In genomic region chr4:139523076-139523475, GRCh38 we compare ENCODE assay signal across 17 cellular contexts. TPM values are rescaled to one million over a fixed set of nuclear protein-coding genes. Genes with fewer than 3 reads are reported as not detected.
DNase-seq lines count a peak whose midpoint lies in the region; ATAC-seq and TF ChIP-seq lines count a peak whose summit lies in the region.
"Had no signal": no experiment of that assay in that cellular context is flagged by ENCODE, and none has a peak within 500 bp of the region (broad histone marks: within the 10 kb centered on the region; RNA-seq: fewer than 3 reads in every experiment).

No MANE protein-coding gene starts in this region.

- DNase-seq in activated T-cell treated with anti-CD3 and anti-CD28 coated beads, Interleukin-2, amount 50 U/mL, for 72 hours = no peak
- no peak for DNase-seq in activated T-cell treated with anti-CD3 and anti-CD28 coated beads, Interleukin-2, amount 50 U/mL, for 48 hours
- DNase-seq in NCI-H82 (lab: John Stamatoyannopoulos, UW) (peak; percentile 45), choroid plexus epithelial cell (ENCODE audit: low read depth) (peak; percentile 51), thyroid gland (peak; percentile 31 to 33), anterior cingulate cortex (lab: John Stamatoyannopoulos, UW) (no peak), T1000 (lab: John Stamatoyannopoulos, UW) (no peak)
- DNase-seq: activated CD4-positive, alpha-beta T cell treated with anti-CD3 and anti-CD28 coated beads, Interleukin-2, amount 50 U/mL, for 4 hours; cerebellar nuclear complex; Karpas-422; NCI-H510A treated with DMSO at 0.1 percent for 48 hours; trophoblast cell had no signal

- intact Hi-C loops in thyroid gland (cut with DNase I) = no loop called here

- H3K36me3 ChIP-seq in thyroid gland = peaks cover 8 to 10% of the 10 kb centered on the region in 2 donors

- peak; percentile 10 for TF ChIP-seq CTCF in choroid plexus epithelial cell (conservative IDR thresholded peaks at IDR 0.05; ENCODE audit: low read depth, low read length)
- TF ChIP-seq CTCF in thyroid gland (IDR thresholded peaks at IDR 0.05) = no peak

- ATAC-seq in activated T-cell treated with anti-CD3 and anti-CD28 coated beads, Interleukin-2, amount 50 U/mL, for 72 hours (replicated peaks in 1 of 2) = no peak
- no peak for ATAC-seq in GM19035 (IDR thresholded peaks at IDR 0.05; ENCODE audit: unreplicated experiment)
- ATAC-seq: natural killer cell treated with Interleukin-12 subunit alpha and Interleukin-12 subunit beta and Interleukin-15 and Interleukin-18, amount 100 ng/mL, for 72 hours had no signal

- no peaks in the 10 kb centered on the region for H3K9me3 ChIP-seq in thyroid gland
- H3K9me3 ChIP-seq: A549 had no signal

- peak overlapping the region; percentile 13 for H3K27ac Mint-ChIP-seq in activated T-cell treated with anti-CD3 and anti-CD28 coated beads, Interleukin-2, amount 50 U/mL, for 72 hours
- H3K27ac Mint-ChIP-seq: activated naive CD4-positive, alpha-beta T cell treated with anti-CD3 and anti-CD28 coated beads, Interleukin-2, amount 50 U/mL, for 24 hours; natural killer cell treated with Interleukin-12 subunit alpha and Interleukin-12 subunit beta and Interleukin-15 and Interleukin-18, amount 100 ng/mL, for 72 hours had no signal

- peaks cover 0 to 3% of the 10 kb centered on the region in 2 donors for H3K4me1 ChIP-seq in thyroid gland
- H3K4me1 ChIP-seq: A549 had no signal

- no peak overlapping the region for H3K27ac ChIP-seq in thyroid gland
- H3K27ac ChIP-seq: A549, skin epidermis had no signal

- no peaks in the 10 kb centered on the region for H3K4me1 Mint-ChIP-seq in activated T-cell treated with anti-CD3 and anti-CD28 coated beads, Interleukin-2, amount 50 U/mL, for 72 hours (ENCODE audit: low read depth)

- H3K9me3 Mint-ChIP-seq in activated T-cell treated with anti-CD3 and anti-CD28 coated beads, Interleukin-2, amount 50 U/mL, for 72 hours = no peaks in the 10 kb centered on the region
- H3K9me3 Mint-ChIP-seq: activated naive CD4-positive, alpha-beta T cell treated with anti-CD3 and anti-CD28 coated beads, Interleukin-2, amount 50 U/mL, for 24 hours; natural killer cell treated with Interleukin-12 subunit alpha and Interleukin-12 subunit beta and Interleukin-15 and Interleukin-18, amount 100 ng/mL, for 72 hours had no signal

- no peak overlapping the region for H3K4me3 Mint-ChIP-seq in activated T-cell treated with anti-CD3 and anti-CD28 coated beads, Interleukin-2, amount 50 U/mL, for 72 hours
- H3K4me3 Mint-ChIP-seq: activated naive CD4-positive, alpha-beta T cell treated with anti-CD3 and anti-CD28 coated beads, Interleukin-2, amount 50 U/mL, for 24 hours; natural killer cell treated with Interleukin-12 subunit alpha and Interleukin-12 subunit beta and Interleukin-15 and Interleukin-18, amount 100 ng/mL, for 72 hours had no signal

- no peaks in the 10 kb centered on the region for H3K27me3 ChIP-seq in thyroid gland

- WGBS in thyroid gland, 2 donors = 85 to 86% methylated on average over 1 of the region's 1 CpG

- H3K4me3 ChIP-seq in choroid plexus epithelial cell (ENCODE audit: low read depth, low read length) (no peak overlapping the region), thyroid gland (replicated peaks in 1 of 3) (no peak overlapping the region)
- H3K4me3 ChIP-seq: A549, skin epidermis had no signal

- no peaks in the 10 kb centered on the region for H3K27me3 Mint-ChIP-seq in activated T-cell treated with anti-CD3 and anti-CD28 coated beads, Interleukin-2, amount 50 U/mL, for 72 hours (ENCODE audit: low read depth)
- H3K27me3 Mint-ChIP-seq: activated naive CD4-positive, alpha-beta T cell treated with anti-CD3 and anti-CD28 coated beads, Interleukin-2, amount 50 U/mL, for 24 hours; natural killer cell treated with Interleukin-12 subunit alpha and Interleukin-12 subunit beta and Interleukin-15 and Interleukin-18, amount 100 ng/mL, for 72 hours had no signal

- TF ChIP-seq POLR2A in thyroid gland (IDR thresholded peaks at IDR 0.05) = no peak

- peaks cover 3 to 23% of the 10 kb centered on the region in 2 donors for H3K36me3 Mint-ChIP-seq in activated T-cell treated with anti-CD3 and anti-CD28 coated beads, Interleukin-2, amount 50 U/mL, for 72 hours (ENCODE audit: insufficient read depth in 2 of 2)
- H3K36me3 Mint-ChIP-seq: natural killer cell treated with Interleukin-12 subunit alpha and Interleukin-12 subunit beta and Interleukin-15 and Interleukin-18, amount 100 ng/mL, for 72 hours had no signal

RNA-seq across cellular contexts. Expression of gene SETD7, which starts 32.9 kb away (rescaled TPM):
- 10 to 100 TPM; 19.8 to 20.8 TPM for total RNA-seq in activated T-cell treated with anti-CD3 and anti-CD28 coated beads, Interleukin-2, amount 50 U/mL, for 72 hours
- total RNA-seq in thyroid gland = 10 to 100 TPM; 33.3 to 73.0 (median 37.1) TPM

Comparison
In these comparisons a context has a peak if more than half of its experiments do, and no peak if none do; other contexts are left out.
1. DNase-seq: peak in NCI-H82 (single experiment), choroid plexus epithelial cell (single experiment) and thyroid gland (2 of 2); none in activated T-cell treated with anti-CD3 and anti-CD28 coated beads, Interleukin-2, amount 50 U/mL, for 72 hours (0 of 2), activated T-cell treated with anti-CD3 and anti-CD28 coated beads, Interleukin-2, amount 50 U/mL, for 48 hours (0 of 2), anterior cingulate cortex (0 of 58) and T1000 (single experiment).